27 cellular contexts compared by ENCODE assay signal in genomic region chr18:55262021-55262560, GRCh38.
"Had no signal": no experiment of that assay in that cellular context is flagged by ENCODE, and none has a peak within 500 bp of the region (broad histone marks: within the 10 kb centered on the region; RNA-seq: fewer than 3 reads in every experiment).

No MANE protein-coding gene starts in this region.

- H3K4me3 ChIP-seq: ascending aorta, cardiac muscle cell, MG63 had no signal

- H3K36me3 ChIP-seq: cardiac muscle cell had no signal

- H3K4me1 Mint-ChIP-seq: activated CD8-positive, alpha-beta memory T cell treated with anti-CD3 and anti-CD28 coated beads, Interleukin-2, amount 10 ng/mL, durations not matched to agents 7 days and 5 days; activated naive CD4-positive, alpha-beta T cell treated with anti-CD3 and anti-CD28 coated beads, Interleukin-2, amount 50 U/mL, for 24 hours had no signal

- H3K27me3 Mint-ChIP-seq: activated naive CD4-positive, alpha-beta T cell treated with anti-CD3 and anti-CD28 coated beads, Interleukin-2, amount 50 U/mL, for 24 hours; activated T-cell treated with anti-CD3 and anti-CD28 coated beads, Interleukin-2, amount 50 U/mL, for 24 hours had no signal

- H3K27me3 ChIP-seq: ascending aorta, brain microvascular endothelial cell, cardiac muscle cell, MG63 had no signal

- ATAC-seq: activated CD8-positive, alpha-beta memory T cell treated with anti-CD3 and anti-CD28 coated beads, Interleukin-2, amount 10 ng/mL, durations not matched to agents 7 days and 5 days; PC-3 had no signal

- FAIRE-seq: RCC 7860 had no signal

- DNase-seq: activated CD4-positive, alpha-beta T cell treated with anti-CD3 and anti-CD28 coated beads for 48 hours; activated CD4-positive, alpha-beta T cell treated with anti-CD3 and anti-CD28 coated beads, Interleukin-2, amount 50 U/mL, for 48 hours; activated CD4-positive, CD25-positive, alpha-beta regulatory T cell treated with anti-CD3 and anti-CD28 coated beads, Interleukin-2, amount 50 U/mL, for 72 hours; activated CD8-positive, alpha-beta memory T cell treated with anti-CD3 and anti-CD28 coated beads, Interleukin-2, amount 10 ng/mL, durations not matched to agents 7 days and 5 days; activated effector memory CD4-positive, alpha-beta T cell treated with Interleukin-2 at 50 U/mL for 16 hours; activated naive CD4-positive, alpha-beta T cell; activated T-cell treated with anti-CD3 and anti-CD28 coated beads, Interleukin-2, amount 50 U/mL, for 24 hours; amniotic stem cell; brain microvascular endothelial cell; MG63; NCI-H1092 treated with DMSO at 0.1 percent for 48 hours; NCI-H1417 treated with DMSO at 0.1 percent for 48 hours; NCI-H1694; NCI-H2029; NCI-H2107; NCI-H2171 treated with DMSO at 0.1 percent for 48 hours; NCI-H226; NCI-H526; NCI-H774; PC-3; SHP77 treated with DMSO at 0.1 percent for 48 hours had no signal

- H3K9me3 ChIP-seq: ascending aorta, MG63 had no signal

- H3K27ac Mint-ChIP-seq: activated CD8-positive, alpha-beta memory T cell treated with anti-CD3 and anti-CD28 coated beads, Interleukin-2, amount 10 ng/mL, durations not matched to agents 7 days and 5 days; activated naive CD4-positive, alpha-beta T cell treated with anti-CD3 and anti-CD28 coated beads, Interleukin-2, amount 50 U/mL, for 24 hours; activated T-cell treated with anti-CD3 and anti-CD28 coated beads, Interleukin-2, amount 50 U/mL, for 24 hours; activated T-helper 1 cell treated with anti-CD3 and anti-CD28 coated beads, Interleukin-12 subunit alpha, Interleukin-12 subunit beta, Interleukin-2, Interleukin-4 antibody, amounts not matched to agents 30 ng/mL and 10 ng/mL and 1 ng/mL, durations not matched to agents 14 hours and 24 hours and 36 hours; T-helper 1 cell treated with Interleukin-12 subunit alpha and Interleukin-12 subunit beta and Interleukin-4 antibody, amounts not matched to agents 30 μg/mL and 1 μg/mL, for 36 hours had no signal

- H3K9me3 Mint-ChIP-seq: activated naive CD4-positive, alpha-beta T cell treated with anti-CD3 and anti-CD28 coated beads, Interleukin-2, amount 50 U/mL, for 24 hours; activated T-cell treated with anti-CD3 and anti-CD28 coated beads, Interleukin-2, amount 50 U/mL, for 24 hours; activated T-helper 1 cell treated with anti-CD3 and anti-CD28 coated beads, Interleukin-12 subunit alpha, Interleukin-12 subunit beta, Interleukin-2, Interleukin-4 antibody, amounts not matched to agents 30 ng/mL and 10 ng/mL and 1 ng/mL, durations not matched to agents 14 hours and 24 hours and 36 hours; T-helper 1 cell treated with Interleukin-12 subunit alpha and Interleukin-12 subunit beta and Interleukin-4 antibody, amounts not matched to agents 30 μg/mL and 1 μg/mL, for 36 hours had no signal

- H3K36me3 Mint-ChIP-seq: activated CD8-positive, alpha-beta memory T cell treated with anti-CD3 and anti-CD28 coated beads, Interleukin-2, amount 10 ng/mL, durations not matched to agents 7 days and 5 days; activated naive CD4-positive, alpha-beta T cell treated with anti-CD3 and anti-CD28 coated beads, Interleukin-2, amount 50 U/mL, for 24 hours had no signal

- H3K4me3 Mint-ChIP-seq: activated CD8-positive, alpha-beta memory T cell treated with anti-CD3 and anti-CD28 coated beads, Interleukin-2, amount 10 ng/mL, durations not matched to agents 7 days and 5 days; activated naive CD4-positive, alpha-beta T cell treated with anti-CD3 and anti-CD28 coated beads, Interleukin-2, amount 50 U/mL, for 24 hours; activated T-cell treated with anti-CD3 and anti-CD28 coated beads, Interleukin-2, amount 50 U/mL, for 24 hours; activated T-helper 1 cell treated with anti-CD3 and anti-CD28 coated beads, Interleukin-12 subunit alpha, Interleukin-12 subunit beta, Interleukin-2, Interleukin-4 antibody, amounts not matched to agents 30 ng/mL and 10 ng/mL and 1 ng/mL, durations not matched to agents 14 hours and 24 hours and 36 hours; T-helper 1 cell treated with Interleukin-12 subunit alpha and Interleukin-12 subunit beta and Interleukin-4 antibody, amounts not matched to agents 30 μg/mL and 1 μg/mL, for 36 hours had no signal

- H3K27ac ChIP-seq: brain microvascular endothelial cell, cardiac muscle cell had no signal
